ENCODE assay signal across 19 cellular contexts in the genomic region with DNA sequence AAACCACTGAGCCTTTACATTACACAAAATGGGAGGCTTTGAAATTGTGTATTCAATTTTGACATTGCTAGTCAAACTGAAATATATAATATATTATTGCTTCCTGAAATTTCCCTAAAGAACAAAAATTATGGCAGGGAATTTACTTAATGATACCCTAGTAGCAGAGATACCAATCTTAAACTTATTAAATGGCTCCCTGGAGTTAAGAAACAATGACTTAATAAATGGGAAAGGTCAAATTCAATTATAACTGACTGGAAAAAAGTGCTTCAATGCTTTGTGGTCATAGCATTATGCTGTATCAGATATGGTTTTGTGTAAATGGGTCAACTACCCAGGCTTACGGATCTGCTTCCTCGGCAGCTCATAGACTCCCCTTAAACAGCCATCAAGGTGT.
"Had no signal": no experiment of that assay in that cellular context is flagged by ENCODE, and none has a peak within 500 bp of the region (broad histone marks: within the 10 kb centered on the region; RNA-seq: fewer than 3 reads in every experiment).

No MANE protein-coding gene starts in this region.

- DNase-seq: dermis blood vessel endothelial cell; dorsolateral prefrontal cortex; effector CD4-positive, alpha-beta T cell; effector memory CD4-positive, alpha-beta T cell; foreskin keratinocyte; heart left ventricle; hypothalamus; immature natural killer cell; islet precursor cell; kidney; kidney glomerular epithelial cell; left colon; left ventricle myocardium inferior; lower lobe of right lung; mesenchymal stem cell; mucosa of descending colon; naive B cell had no signal

- ATAC-seq: foreskin keratinocyte, gastroesophageal sphincter, heart left ventricle, left colon, left lobe of liver, lower lobe of right lung, mucosa of descending colon had no signal
